In the genomic region with DNA sequence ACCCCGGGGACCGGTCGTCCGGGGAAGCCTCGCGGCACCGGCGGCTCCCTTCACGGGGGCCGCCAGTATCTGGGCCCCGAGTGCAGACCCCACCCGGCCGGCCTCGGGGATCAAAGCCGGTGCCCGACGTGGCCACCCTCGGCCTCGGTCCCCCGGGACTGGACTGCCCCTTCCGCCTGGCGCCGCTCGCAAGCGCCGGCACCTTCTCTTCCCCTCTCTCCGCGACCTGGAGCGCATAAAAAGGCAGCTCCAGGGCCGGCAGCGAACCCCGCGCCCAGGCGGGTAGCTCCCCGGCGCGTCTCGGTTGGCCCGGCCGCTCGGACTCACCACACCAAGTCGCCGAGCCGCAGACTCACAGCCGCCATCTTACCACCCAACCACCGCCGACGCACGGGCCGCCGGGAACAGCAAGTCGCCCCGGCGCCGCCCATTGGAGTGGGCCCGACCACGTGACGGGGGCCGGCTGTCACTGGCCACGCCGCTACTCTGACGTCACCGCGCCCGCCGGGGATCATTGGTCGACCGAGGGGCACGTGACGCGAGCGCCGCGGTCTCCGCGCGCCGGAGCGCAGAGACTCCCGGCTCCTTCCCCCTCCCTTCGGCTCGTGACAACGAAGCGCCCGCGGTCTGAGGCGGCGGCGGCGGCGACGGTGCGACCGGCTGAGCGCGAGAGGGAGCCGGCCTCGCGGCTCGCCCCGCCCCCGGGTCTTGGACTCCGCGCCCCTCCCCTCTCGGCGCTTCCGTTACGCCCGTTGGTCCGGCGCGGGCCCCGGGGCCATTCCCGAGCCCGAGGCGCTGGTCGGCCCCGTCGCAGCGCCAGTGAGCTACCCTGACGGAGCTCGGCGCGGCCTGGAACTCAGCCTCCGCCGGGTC, we compare ENCODE assay signal across 1 cellular context.
TF ChIP-seq lines count a peak whose summit lies in the region.

A gene (minus strand): TSS at position 388 of the 873 bp plus-strand sequence. CDS start 23 bp downstream, at position 365.
A gene with protein sequence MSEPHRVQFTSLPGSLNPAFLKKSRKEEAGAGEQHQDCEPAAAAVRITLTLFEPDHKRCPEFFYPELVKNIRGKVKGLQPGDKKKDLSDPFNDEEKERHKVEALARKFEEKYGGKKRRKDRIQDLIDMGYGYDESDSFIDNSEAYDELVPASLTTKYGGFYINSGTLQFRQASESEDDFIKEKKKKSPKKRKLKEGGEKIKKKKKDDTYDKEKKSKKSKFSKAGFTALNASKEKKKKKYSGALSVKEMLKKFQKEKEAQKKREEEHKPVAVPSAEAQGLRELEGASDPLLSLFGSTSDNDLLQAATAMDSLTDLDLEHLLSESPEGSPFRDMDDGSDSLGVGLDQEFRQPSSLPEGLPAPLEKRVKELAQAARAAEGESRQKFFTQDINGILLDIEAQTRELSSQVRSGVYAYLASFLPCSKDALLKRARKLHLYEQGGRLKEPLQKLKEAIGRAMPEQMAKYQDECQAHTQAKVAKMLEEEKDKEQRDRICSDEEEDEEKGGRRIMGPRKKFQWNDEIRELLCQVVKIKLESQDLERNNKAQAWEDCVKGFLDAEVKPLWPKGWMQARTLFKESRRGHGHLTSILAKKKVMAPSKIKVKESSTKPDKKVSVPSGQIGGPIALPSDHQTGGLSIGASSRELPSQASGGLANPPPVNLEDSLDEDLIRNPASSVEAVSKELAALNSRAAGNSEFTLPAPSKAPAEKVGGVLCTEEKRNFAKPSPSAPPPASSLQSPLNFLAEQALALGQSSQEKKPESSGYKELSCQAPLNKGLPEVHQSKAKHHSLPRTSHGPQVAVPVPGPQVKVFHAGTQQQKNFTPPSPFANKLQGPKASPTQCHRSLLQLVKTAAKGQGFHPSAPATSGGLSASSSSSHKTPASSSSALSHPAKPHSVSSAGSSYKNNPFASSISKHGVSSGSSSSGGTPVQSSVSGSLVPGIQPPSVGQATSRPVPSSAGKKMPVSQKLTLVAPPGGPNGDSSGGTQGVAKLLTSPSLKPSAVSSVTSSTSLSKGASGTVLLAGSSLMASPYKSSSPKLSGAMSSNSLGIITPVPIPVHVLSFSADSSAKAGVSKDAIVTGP (N-terminal part only) (plus strand): TSS at position 581 of the 873 bp plus-strand sequence. CDS start 5,437 bp downstream, outside the sequence.

TF ChIP-seq in HepG2, 621 proteins besides CTCF, POLR2A, EP300 and RAD21 (continued from another document and continues in another):
- no peak; the same call in 1 of the 2 replicates for TF ChIP-seq GATA4 (IDR thresholded peaks at IDR 0.05; ENCODE audit: borderline replicate concordance, low read depth)
- TF ChIP-seq, protein P1, sequence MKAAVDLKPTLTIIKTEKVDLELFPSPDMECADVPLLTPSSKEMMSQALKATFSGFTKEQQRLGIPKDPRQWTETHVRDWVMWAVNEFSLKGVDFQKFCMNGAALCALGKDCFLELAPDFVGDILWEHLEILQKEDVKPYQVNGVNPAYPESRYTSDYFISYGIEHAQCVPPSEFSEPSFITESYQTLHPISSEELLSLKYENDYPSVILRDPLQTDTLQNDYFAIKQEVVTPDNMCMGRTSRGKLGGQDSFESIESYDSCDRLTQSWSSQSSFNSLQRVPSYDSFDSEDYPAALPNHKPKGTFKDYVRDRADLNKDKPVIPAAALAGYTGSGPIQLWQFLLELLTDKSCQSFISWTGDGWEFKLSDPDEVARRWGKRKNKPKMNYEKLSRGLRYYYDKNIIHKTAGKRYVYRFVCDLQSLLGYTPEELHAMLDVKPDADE (CRISPR knock-in tag; IDR thresholded peaks at IDR 0.05): no peak
- no peak; the same call in none of the 2 replicates for TF ChIP-seq RXRB (CRISPR knock-in tag; IDR thresholded peaks at IDR 0.05; ENCODE audit: borderline replicate concordance)
- TF ChIP-seq, protein P2, sequence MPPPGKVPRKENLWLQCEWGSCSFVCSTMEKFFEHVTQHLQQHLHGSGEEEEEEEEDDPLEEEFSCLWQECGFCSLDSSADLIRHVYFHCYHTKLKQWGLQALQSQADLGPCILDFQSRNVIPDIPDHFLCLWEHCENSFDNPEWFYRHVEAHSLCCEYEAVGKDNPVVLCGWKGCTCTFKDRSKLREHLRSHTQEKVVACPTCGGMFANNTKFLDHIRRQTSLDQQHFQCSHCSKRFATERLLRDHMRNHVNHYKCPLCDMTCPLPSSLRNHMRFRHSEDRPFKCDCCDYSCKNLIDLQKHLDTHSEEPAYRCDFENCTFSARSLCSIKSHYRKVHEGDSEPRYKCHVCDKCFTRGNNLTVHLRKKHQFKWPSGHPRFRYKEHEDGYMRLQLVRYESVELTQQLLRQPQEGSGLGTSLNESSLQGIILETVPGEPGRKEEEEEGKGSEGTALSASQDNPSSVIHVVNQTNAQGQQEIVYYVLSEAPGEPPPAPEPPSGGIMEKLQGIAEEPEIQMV (CRISPR knock-in tag; IDR thresholded peaks at IDR 0.05; ENCODE audit: low read depth): no peak
- no peak for TF ChIP-seq PPARG (CRISPR knock-in tag; conservative IDR thresholded peaks at IDR 0.05)
- TF ChIP-seq, protein P3, sequence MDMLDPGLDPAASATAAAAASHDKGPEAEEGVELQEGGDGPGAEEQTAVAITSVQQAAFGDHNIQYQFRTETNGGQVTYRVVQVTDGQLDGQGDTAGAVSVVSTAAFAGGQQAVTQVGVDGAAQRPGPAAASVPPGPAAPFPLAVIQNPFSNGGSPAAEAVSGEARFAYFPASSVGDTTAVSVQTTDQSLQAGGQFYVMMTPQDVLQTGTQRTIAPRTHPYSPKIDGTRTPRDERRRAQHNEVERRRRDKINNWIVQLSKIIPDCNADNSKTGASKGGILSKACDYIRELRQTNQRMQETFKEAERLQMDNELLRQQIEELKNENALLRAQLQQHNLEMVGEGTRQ (IDR thresholded peaks at IDR 0.05; ENCODE audit: low read depth, low read length): peak; percentile 99
- TF ChIP-seq, protein P3 (CRISPR knock-in tag; IDR thresholded peaks at IDR 0.05; ENCODE audit: borderline replicate concordance): peak; percentile 97; the same call in 1 of the 2 replicates
- TF ChIP-seq CREB1 (IDR thresholded peaks at IDR 0.05): peak; percentile 100
- TF ChIP-seq CREB1 (CRISPR knock-in tag; IDR thresholded peaks at IDR 0.05): peak; percentile 67; the same call in 1 of the 2 replicates
- TF ChIP-seq, protein P4, sequence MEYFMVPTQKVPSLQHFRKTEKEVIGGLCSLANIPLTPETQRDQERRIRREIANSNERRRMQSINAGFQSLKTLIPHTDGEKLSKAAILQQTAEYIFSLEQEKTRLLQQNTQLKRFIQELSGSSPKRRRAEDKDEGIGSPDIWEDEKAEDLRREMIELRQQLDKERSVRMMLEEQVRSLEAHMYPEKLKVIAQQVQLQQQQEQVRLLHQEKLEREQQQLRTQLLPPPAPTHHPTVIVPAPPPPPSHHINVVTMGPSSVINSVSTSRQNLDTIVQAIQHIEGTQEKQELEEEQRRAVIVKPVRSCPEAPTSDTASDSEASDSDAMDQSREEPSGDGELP (IDR thresholded peaks at IDR 0.05; ENCODE audit: borderline replicate concordance, low read depth): peak; percentile 37; the same call in 1 of the 2 replicates
- TF ChIP-seq SNAI1 (CRISPR knock-in tag; IDR thresholded peaks at IDR 0.05; ENCODE audit: borderline replicate concordance): no peak
- TF ChIP-seq CREM (IDR thresholded peaks at IDR 0.05): peak; percentile 46; the same call in 1 of the 2 replicates
- TF ChIP-seq CREM (CRISPR knock-in tag; IDR thresholded peaks at IDR 0.05): no peak
- TF ChIP-seq ZNF652 (CRISPR knock-in tag; IDR thresholded peaks at IDR 0.05; ENCODE audit: borderline replicate concordance, low read depth): no peak
- TF ChIP-seq, protein P5, sequence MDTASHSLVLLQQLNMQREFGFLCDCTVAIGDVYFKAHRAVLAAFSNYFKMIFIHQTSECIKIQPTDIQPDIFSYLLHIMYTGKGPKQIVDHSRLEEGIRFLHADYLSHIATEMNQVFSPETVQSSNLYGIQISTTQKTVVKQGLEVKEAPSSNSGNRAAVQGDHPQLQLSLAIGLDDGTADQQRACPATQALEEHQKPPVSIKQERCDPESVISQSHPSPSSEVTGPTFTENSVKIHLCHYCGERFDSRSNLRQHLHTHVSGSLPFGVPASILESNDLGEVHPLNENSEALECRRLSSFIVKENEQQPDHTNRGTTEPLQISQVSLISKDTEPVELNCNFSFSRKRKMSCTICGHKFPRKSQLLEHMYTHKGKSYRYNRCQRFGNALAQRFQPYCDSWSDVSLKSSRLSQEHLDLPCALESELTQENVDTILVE (CRISPR knock-in tag; IDR thresholded peaks at IDR 0.05): peak; percentile 98; the same call in 1 of the 2 replicates
- TF ChIP-seq, protein P6, sequence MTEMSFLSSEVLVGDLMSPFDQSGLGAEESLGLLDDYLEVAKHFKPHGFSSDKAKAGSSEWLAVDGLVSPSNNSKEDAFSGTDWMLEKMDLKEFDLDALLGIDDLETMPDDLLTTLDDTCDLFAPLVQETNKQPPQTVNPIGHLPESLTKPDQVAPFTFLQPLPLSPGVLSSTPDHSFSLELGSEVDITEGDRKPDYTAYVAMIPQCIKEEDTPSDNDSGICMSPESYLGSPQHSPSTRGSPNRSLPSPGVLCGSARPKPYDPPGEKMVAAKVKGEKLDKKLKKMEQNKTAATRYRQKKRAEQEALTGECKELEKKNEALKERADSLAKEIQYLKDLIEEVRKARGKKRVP (CRISPR knock-in tag; IDR thresholded peaks at IDR 0.05): no peak
- no peak for TF ChIP-seq REL (CRISPR knock-in tag; conservative IDR thresholded peaks at IDR 0.05)
- TF ChIP-seq, protein P7, sequence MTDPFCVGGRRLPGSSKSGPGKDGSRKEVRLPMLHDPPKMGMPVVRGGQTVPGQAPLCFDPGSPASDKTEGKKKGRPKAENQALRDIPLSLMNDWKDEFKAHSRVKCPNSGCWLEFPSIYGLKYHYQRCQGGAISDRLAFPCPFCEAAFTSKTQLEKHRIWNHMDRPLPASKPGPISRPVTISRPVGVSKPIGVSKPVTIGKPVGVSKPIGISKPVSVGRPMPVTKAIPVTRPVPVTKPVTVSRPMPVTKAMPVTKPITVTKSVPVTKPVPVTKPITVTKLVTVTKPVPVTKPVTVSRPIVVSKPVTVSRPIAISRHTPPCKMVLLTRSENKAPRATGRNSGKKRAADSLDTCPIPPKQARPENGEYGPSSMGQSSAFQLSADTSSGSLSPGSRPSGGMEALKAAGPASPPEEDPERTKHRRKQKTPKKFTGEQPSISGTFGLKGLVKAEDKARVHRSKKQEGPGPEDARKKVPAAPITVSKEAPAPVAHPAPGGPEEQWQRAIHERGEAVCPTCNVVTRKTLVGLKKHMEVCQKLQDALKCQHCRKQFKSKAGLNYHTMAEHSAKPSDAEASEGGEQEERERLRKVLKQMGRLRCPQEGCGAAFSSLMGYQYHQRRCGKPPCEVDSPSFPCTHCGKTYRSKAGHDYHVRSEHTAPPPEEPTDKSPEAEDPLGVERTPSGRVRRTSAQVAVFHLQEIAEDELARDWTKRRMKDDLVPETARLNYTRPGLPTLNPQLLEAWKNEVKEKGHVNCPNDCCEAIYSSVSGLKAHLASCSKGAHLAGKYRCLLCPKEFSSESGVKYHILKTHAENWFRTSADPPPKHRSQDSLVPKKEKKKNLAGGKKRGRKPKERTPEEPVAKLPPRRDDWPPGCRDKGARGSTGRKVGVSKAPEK (CRISPR knock-in tag; IDR thresholded peaks at IDR 0.05; ENCODE audit: borderline replicate concordance): no peak
- TF ChIP-seq SNAPC2 (CRISPR knock-in tag; IDR thresholded peaks at IDR 0.05): peak; percentile 57; the same call in 1 of the 2 replicates
- no peak for TF ChIP-seq ZNF557 (CRISPR knock-in tag; IDR thresholded peaks at IDR 0.05)
- TF ChIP-seq ELF3 (CRISPR knock-in tag; IDR thresholded peaks at IDR 0.05): peak; percentile 41; the same call in 1 of the 2 replicates
- TF ChIP-seq, protein P8, sequence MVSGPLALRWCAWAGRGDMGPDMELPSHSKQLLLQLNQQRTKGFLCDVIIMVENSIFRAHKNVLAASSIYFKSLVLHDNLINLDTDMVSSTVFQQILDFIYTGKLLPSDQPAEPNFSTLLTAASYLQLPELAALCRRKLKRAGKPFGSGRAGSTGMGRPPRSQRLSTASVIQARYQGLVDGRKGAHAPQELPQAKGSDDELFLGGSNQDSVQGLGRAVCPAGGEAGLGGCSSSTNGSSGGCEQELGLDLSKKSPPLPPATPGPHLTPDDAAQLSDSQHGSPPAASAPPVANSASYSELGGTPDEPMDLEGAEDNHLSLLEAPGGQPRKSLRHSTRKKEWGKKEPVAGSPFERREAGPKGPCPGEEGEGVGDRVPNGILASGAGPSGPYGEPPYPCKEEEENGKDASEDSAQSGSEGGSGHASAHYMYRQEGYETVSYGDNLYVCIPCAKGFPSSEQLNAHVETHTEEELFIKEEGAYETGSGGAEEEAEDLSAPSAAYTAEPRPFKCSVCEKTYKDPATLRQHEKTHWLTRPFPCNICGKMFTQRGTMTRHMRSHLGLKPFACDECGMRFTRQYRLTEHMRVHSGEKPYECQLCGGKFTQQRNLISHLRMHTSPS (CRISPR knock-in tag; IDR thresholded peaks at IDR 0.05; ENCODE audit: low read depth): no peak
- TF ChIP-seq JUN (CRISPR knock-in tag; IDR thresholded peaks at IDR 0.05): peak; percentile 37; the same call in 1 of the 2 replicates
- no peak for TF ChIP-seq ZNF761 (CRISPR knock-in tag; conservative IDR thresholded peaks at IDR 0.05)
- 0 out of 2 replicates have a peak, but pooled peaks have one; percentile 33 for TF ChIP-seq ZNF253 (CRISPR knock-in tag; IDR thresholded peaks at IDR 0.05; ENCODE audit: borderline replicate concordance)
- peak; percentile 86 for TF ChIP-seq HOXA3 (CRISPR knock-in tag; IDR thresholded peaks at IDR 0.05)
- TF ChIP-seq PAX8 (CRISPR knock-in tag; IDR thresholded peaks at IDR 0.05; ENCODE audit: borderline replicate concordance): no peak
- TF ChIP-seq ONECUT2 (CRISPR knock-in tag; IDR thresholded peaks at IDR 0.05): no peak
- no peak for TF ChIP-seq TRIM24 (CRISPR knock-in tag; IDR thresholded peaks at IDR 0.05)
- TF ChIP-seq TOPORS (CRISPR knock-in tag; IDR thresholded peaks at IDR 0.05): peak; percentile 58; the same call in 1 of the 2 replicates
- no peak for TF ChIP-seq ZNF441 (CRISPR knock-in tag; IDR thresholded peaks at IDR 0.05; ENCODE audit: borderline replicate concordance)
- TF ChIP-seq, protein P9, sequence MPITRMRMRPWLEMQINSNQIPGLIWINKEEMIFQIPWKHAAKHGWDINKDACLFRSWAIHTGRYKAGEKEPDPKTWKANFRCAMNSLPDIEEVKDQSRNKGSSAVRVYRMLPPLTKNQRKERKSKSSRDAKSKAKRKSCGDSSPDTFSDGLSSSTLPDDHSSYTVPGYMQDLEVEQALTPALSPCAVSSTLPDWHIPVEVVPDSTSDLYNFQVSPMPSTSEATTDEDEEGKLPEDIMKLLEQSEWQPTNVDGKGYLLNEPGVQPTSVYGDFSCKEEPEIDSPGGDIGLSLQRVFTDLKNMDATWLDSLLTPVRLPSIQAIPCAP (CRISPR knock-in tag; IDR thresholded peaks at IDR 0.05; ENCODE audit: low read depth): no peak
- TF ChIP-seq FOXP1 (IDR thresholded peaks at IDR 0.05): no peak
- TF ChIP-seq FOXP1 (CRISPR knock-in tag; IDR thresholded peaks at IDR 0.05): no peak
- TF ChIP-seq, protein P10, sequence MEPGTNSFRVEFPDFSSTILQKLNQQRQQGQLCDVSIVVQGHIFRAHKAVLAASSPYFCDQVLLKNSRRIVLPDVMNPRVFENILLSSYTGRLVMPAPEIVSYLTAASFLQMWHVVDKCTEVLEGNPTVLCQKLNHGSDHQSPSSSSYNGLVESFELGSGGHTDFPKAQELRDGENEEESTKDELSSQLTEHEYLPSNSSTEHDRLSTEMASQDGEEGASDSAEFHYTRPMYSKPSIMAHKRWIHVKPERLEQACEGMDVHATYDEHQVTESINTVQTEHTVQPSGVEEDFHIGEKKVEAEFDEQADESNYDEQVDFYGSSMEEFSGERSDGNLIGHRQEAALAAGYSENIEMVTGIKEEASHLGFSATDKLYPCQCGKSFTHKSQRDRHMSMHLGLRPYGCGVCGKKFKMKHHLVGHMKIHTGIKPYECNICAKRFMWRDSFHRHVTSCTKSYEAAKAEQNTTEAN (CRISPR knock-in tag; conservative IDR thresholded peaks at IDR 0.05): no peak
- no peak for TF ChIP-seq CBX1 (IDR thresholded peaks at IDR 0.05; ENCODE audit: low read depth)
